ENCODE assay signal across 27 cellular contexts in genomic region chr5:168046163-168046562, GRCh38.
"Had no signal": no experiment of that assay in that cellular context is flagged by ENCODE, and none has a peak within 500 bp of the region (broad histone marks: within the 10 kb centered on the region; RNA-seq: fewer than 3 reads in every experiment).

No MANE protein-coding gene starts in this region.

- H3K36me3 ChIP-seq: pancreas, prostate gland, spleen, suprapubic skin, thoracic aorta, tibial artery, upper lobe of right lung had no signal

- H3K4me3 ChIP-seq: heart left ventricle, hepatocyte, lung, mucosa of descending colon, pancreas, prostate gland, spleen, suprapubic skin, thoracic aorta, tibial artery, upper lobe of right lung had no signal

- DNase-seq: heart left ventricle; kidney glomerular epithelial cell; left cardiac atrium; midbrain; mucosa of descending colon; naive thymus-derived CD4-positive, alpha-beta T cell; nucleus accumbens; pancreas; posterior cingulate gyrus; retina; right cardiac atrium; small intestine; spleen; stimulated activated CD4-positive, alpha-beta T cell treated with anti-CD3 and anti-CD28 coated beads, Interleukin-4, amount 100 ng/mL, for 24 hours; stimulated activated naive CD4-positive, alpha-beta T cell; tibial artery; upper lobe of right lung had no signal

- H3K27ac ChIP-seq: hepatocyte, pancreas, prostate gland, spleen, suprapubic skin, thoracic aorta, tibial artery, upper lobe of right lung had no signal

- H3K9me3 ChIP-seq: heart left ventricle, mucosa of descending colon, pancreas, prostate gland, spleen, suprapubic skin, thoracic aorta, tibial artery, upper lobe of right lung had no signal

- H3K36me3 Mint-ChIP-seq: naive thymus-derived CD4-positive, alpha-beta T cell; natural killer cell treated with Interleukin-12 subunit alpha and Interleukin-12 subunit beta and Interleukin-15 and Interleukin-18, amount 100 ng/mL, for 72 hours; stimulated activated effector memory CD8-positive, alpha-beta T cell treated with anti-CD3 and anti-CD28 coated beads, Interleukin-12 subunit alpha, Interleukin-12 subunit beta, amount 100 ng/mL, for 72 hours had no signal

- H3K27ac Mint-ChIP-seq: naive thymus-derived CD4-positive, alpha-beta T cell; natural killer cell treated with Interleukin-12 subunit alpha and Interleukin-12 subunit beta and Interleukin-15 and Interleukin-18, amount 100 ng/mL, for 72 hours; stimulated activated effector memory CD8-positive, alpha-beta T cell treated with anti-CD3 and anti-CD28 coated beads, Interleukin-12 subunit alpha, Interleukin-12 subunit beta, amount 100 ng/mL, for 72 hours; stimulated activated naive CD8-positive, alpha-beta T cell treated with anti-CD3 and anti-CD28 coated beads, Interleukin-15, Interleukin-2, amounts not matched to agents 100 ng/mL and 50 ng/mL, for 24 hours had no signal

- ATAC-seq: heart left ventricle; left cardiac atrium; left lobe of liver; mucosa of descending colon; naive thymus-derived CD4-positive, alpha-beta T cell; natural killer cell treated with Interleukin-12 subunit alpha and Interleukin-12 subunit beta and Interleukin-15 and Interleukin-18, amount 100 ng/mL, for 72 hours; pancreas; right cardiac atrium; sciatic nerve; stimulated activated effector memory CD8-positive, alpha-beta T cell treated with anti-CD3 and anti-CD28 coated beads, Interleukin-12 subunit alpha, Interleukin-12 subunit beta, amount 100 ng/mL, for 72 hours had no signal

- H3K27me3 ChIP-seq: heart left ventricle, pancreas, tibial artery had no signal

- H3K9me3 Mint-ChIP-seq: natural killer cell treated with Interleukin-12 subunit alpha and Interleukin-12 subunit beta and Interleukin-15 and Interleukin-18, amount 100 ng/mL, for 72 hours; stimulated activated effector memory CD8-positive, alpha-beta T cell treated with anti-CD3 and anti-CD28 coated beads, Interleukin-12 subunit alpha, Interleukin-12 subunit beta, amount 100 ng/mL, for 72 hours; stimulated activated naive CD8-positive, alpha-beta T cell treated with anti-CD3 and anti-CD28 coated beads, Interleukin-15, Interleukin-2, amounts not matched to agents 100 ng/mL and 50 ng/mL, for 24 hours had no signal

- H3K4me1 ChIP-seq: pancreas, prostate gland, spleen, tibial artery, upper lobe of right lung had no signal

- H3K4me3 Mint-ChIP-seq: naive thymus-derived CD4-positive, alpha-beta T cell; natural killer cell treated with Interleukin-12 subunit alpha and Interleukin-12 subunit beta and Interleukin-15 and Interleukin-18, amount 100 ng/mL, for 72 hours; stimulated activated effector memory CD8-positive, alpha-beta T cell treated with anti-CD3 and anti-CD28 coated beads, Interleukin-12 subunit alpha, Interleukin-12 subunit beta, amount 100 ng/mL, for 72 hours; stimulated activated naive CD8-positive, alpha-beta T cell treated with anti-CD3 and anti-CD28 coated beads, Interleukin-15, Interleukin-2, amounts not matched to agents 100 ng/mL and 50 ng/mL, for 24 hours had no signal

- H3K4me2 ChIP-seq: hepatocyte had no signal

- H3K4me1 Mint-ChIP-seq: naive thymus-derived CD4-positive, alpha-beta T cell; stimulated activated effector memory CD8-positive, alpha-beta T cell treated with anti-CD3 and anti-CD28 coated beads, Interleukin-12 subunit alpha, Interleukin-12 subunit beta, amount 100 ng/mL, for 72 hours had no signal
